11 cellular contexts compared by ENCODE assay signal in the genomic region with DNA sequence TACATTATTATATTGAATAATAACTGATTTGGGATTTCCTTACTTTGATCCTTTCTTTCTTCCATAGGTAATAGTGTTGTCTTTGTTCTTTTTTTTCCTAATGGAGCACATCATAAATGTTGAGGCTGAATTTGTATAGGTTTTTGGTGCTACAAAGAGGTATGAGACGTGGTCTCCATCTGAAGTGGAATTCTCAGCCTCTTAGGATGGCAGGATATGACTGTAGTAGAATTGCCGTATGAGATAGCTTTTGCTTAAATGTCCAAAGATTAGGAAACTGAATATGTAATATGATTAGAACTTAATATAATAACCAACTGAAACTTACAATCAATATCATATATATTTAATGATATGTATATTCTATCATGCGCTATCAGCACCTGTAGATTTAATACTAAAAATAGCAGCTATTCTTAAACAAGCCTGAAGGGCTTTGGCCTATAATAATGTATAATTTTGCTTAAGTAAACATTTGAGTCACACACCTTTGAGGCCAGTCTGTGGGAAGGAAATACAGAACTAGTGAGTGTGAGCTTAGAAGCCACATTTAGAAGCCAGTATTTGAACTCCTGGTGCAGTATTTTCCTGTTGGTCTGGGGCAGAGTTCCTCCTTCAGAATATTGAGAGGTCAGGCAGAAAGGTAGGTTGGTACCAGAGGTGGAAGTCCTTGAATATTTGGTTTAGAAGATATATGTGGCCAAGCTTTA.
DNase-seq lines count a peak whose midpoint lies in the region; ATAC-seq, FAIRE-seq and TF ChIP-seq lines count a peak whose summit lies in the region.
"Had no signal": no experiment of that assay in that cellular context is flagged by ENCODE, and none has a peak within 500 bp of the region (broad histone marks: within the 10 kb centered on the region; RNA-seq: fewer than 3 reads in every experiment).

No MANE protein-coding gene starts in this region.

- H3K36me3 ChIP-seq in astrocyte (ENCODE audit: insufficient read depth, low read length) = peaks cover 12% of the 10 kb centered on the region
- H3K36me3 ChIP-seq in pancreas = peaks cover 0 to 14% (median 0%) of the 10 kb centered on the region in 3 donors
- peaks cover 24% of the 10 kb centered on the region for H3K36me3 ChIP-seq in suprapubic skin

- H3K4me1 Mint-ChIP-seq in astrocyte (ENCODE audit: low read depth, unreplicated experiment) = peaks cover 7% of the 10 kb centered on the region

- no peak for TF ChIP-seq EP300 in suprapubic skin (IDR thresholded peaks at IDR 0.05)

- H3K9me3 Mint-ChIP-seq in astrocyte (ENCODE audit: unreplicated experiment) = no peaks in the 10 kb centered on the region
- H3K9me3 Mint-ChIP-seq: T-helper 1 cell treated with Interleukin-12 subunit alpha and Interleukin-12 subunit beta and Interleukin-4 antibody, amounts not matched to agents 30 μg/mL and 1 μg/mL, for 36 hours had no signal

- intact Hi-C loops in pancreas (cut with DNase I) = no loop called here

- H3K9me3 ChIP-seq in astrocyte (ENCODE audit: insufficient read depth, low read depth, low read length) (no peaks in the 10 kb centered on the region), pancreas (no peaks in the 10 kb centered on the region), suprapubic skin (no peaks in the 10 kb centered on the region)
- H3K9me3 ChIP-seq: sigmoid colon had no signal

- H3K27me3 Mint-ChIP-seq in astrocyte (ENCODE audit: low read depth, unreplicated experiment) = no peaks in the 10 kb centered on the region

- no peak overlapping the region for H3K9ac ChIP-seq in astrocyte (ENCODE audit: low read length)

- no peaks in the 10 kb centered on the region for H3K79me2 ChIP-seq in astrocyte (ENCODE audit: insufficient read depth, low read length)

- H3K4me1 ChIP-seq in astrocyte (ENCODE audit: insufficient read depth, low read length) = peaks cover 11% of the 10 kb centered on the region
- H3K4me1 ChIP-seq in pancreas = peaks cover 0 to 7% (median 0%) of the 10 kb centered on the region in 3 donors
- peaks cover 2% of the 10 kb centered on the region for H3K4me1 ChIP-seq in suprapubic skin
- H3K4me1 ChIP-seq: sigmoid colon had no signal

- peak overlapping the region; percentile 68 for H3K27ac Mint-ChIP-seq in astrocyte (ENCODE audit: unreplicated experiment)
- H3K27ac Mint-ChIP-seq: T-helper 1 cell treated with Interleukin-12 subunit alpha and Interleukin-12 subunit beta and Interleukin-4 antibody, amounts not matched to agents 30 μg/mL and 1 μg/mL, for 36 hours had no signal

- H3K4me3 ChIP-seq in astrocyte (ENCODE audit: insufficient read depth, low read depth, low read length) (no peak overlapping the region), pancreas (no peak overlapping the region), suprapubic skin (no peak overlapping the region)
- H3K4me3 ChIP-seq: sigmoid colon had no signal

- no peaks in the 10 kb centered on the region for H3K27me3 ChIP-seq in astrocyte (ENCODE audit: insufficient read depth, low read length)
- H3K27me3 ChIP-seq in pancreas = no peaks in the 10 kb centered on the region
- no peaks in the 10 kb centered on the region for H3K27me3 ChIP-seq in suprapubic skin
- H3K27me3 ChIP-seq: sigmoid colon had no signal

- ATAC-seq in pancreas (peak; percentile 75 to 85 (median 76)), GM18870 (IDR thresholded peaks at IDR 0.05; ENCODE audit: unreplicated experiment) (no peak), GM21423 (IDR thresholded peaks at IDR 0.05; ENCODE audit: unreplicated experiment) (no peak)

- peak overlapping the region; percentile 36 for H3K4me2 ChIP-seq in astrocyte (ENCODE audit: low read length)

- H3K36me3 Mint-ChIP-seq in astrocyte (ENCODE audit: low read depth, unreplicated experiment) = peaks cover 4% of the 10 kb centered on the region

- no peak overlapping the region for H3K4me3 Mint-ChIP-seq in astrocyte (ENCODE audit: unreplicated experiment)
- H3K4me3 Mint-ChIP-seq: T-helper 1 cell treated with Interleukin-12 subunit alpha and Interleukin-12 subunit beta and Interleukin-4 antibody, amounts not matched to agents 30 μg/mL and 1 μg/mL, for 36 hours had no signal

- TF ChIP-seq POLR2A in GM12892 (IDR thresholded peaks at IDR 0.05; ENCODE audit: low read depth, low read length) (no peak), suprapubic skin (IDR thresholded peaks at IDR 0.05) (no peak)

- 25 to 41% methylated on average over 3 of the region's 3 CpGs for WGBS in pancreas, 2 donors
- WGBS in suprapubic skin = 81% methylated on average over 3 of the region's 3 CpGs

- no peaks in the 10 kb centered on the region for H4K20me1 ChIP-seq in astrocyte (ENCODE audit: insufficient read depth, low read length)

- peak; percentile 94 for FAIRE-seq in GM12892 (lab: Jason Lieb, UNC)
- FAIRE-seq in astrocyte (lab: Jason Lieb, UNC) = no peak
- peak; percentile 34 for FAIRE-seq in pancreas (lab: Jason Lieb, UNC)

- TF ChIP-seq CTCF in astrocyte (IDR thresholded peaks at IDR 0.05; ENCODE audit: insufficient read depth, low read depth, low read length) = no peak
- TF ChIP-seq CTCF in pancreas (IDR thresholded peaks at IDR 0.05) = no peak
- TF ChIP-seq CTCF in suprapubic skin (IDR thresholded peaks at IDR 0.05) = no peak

- no peak overlapping the region for H2AFZ ChIP-seq in astrocyte (ENCODE audit: low read depth, low read length)

- no peak for DNase-seq in GM12892 (ENCODE audit: insufficient read length)
- peak; percentile 55 for DNase-seq in HT-29 (ENCODE audit: low spot score)
- DNase-seq in astrocyte (ENCODE audit: low read depth) = peak; percentile 88
- no peak for DNase-seq in pancreas
- no peak for DNase-seq in suprapubic skin (ENCODE audit: low spot score in 2 of 2)
- no peak for DNase-seq in OCI-M2 (lab: John Stamatoyannopoulos, UW; ENCODE audit: unreplicated experiment)
- DNase-seq: activated naive CD4-positive, alpha-beta T cell treated with Interleukin-2 at 50 U/mL for 16 hours; sigmoid colon had no signal

- peak overlapping the region; percentile 61 for H3K27ac ChIP-seq in astrocyte (ENCODE audit: low read depth, low read length)
- peak overlapping the region in 1 of 4 donors; percentile 6 for H3K27ac ChIP-seq in pancreas
- no peak overlapping the region for H3K27ac ChIP-seq in suprapubic skin
- H3K27ac ChIP-seq: sigmoid colon had no signal

Comparison
In these comparisons a context has a peak if more than half of its experiments do, and no peak if none do; other contexts are left out.
1. DNase-seq: peak in HT-29 (single experiment) and astrocyte (single experiment); none in GM12892 (single experiment), pancreas (0 of 6), suprapubic skin (0 of 2) and OCI-M2 (single experiment).
2. ATAC-seq: peak in pancreas (4 of 4); none in GM18870 (single experiment) and GM21423 (single experiment).